In genomic region chr11:19389787-19390303, GRCh38 we compare ENCODE assay signal across 1 cellular context.
TF ChIP-seq lines count a peak whose summit lies in the region.

No MANE protein-coding gene starts in this region.

TF ChIP-seq in HepG2, 621 proteins besides CTCF, POLR2A, EP300 and RAD21 (continued from another document):
- TF ChIP-seq SOX13 (IDR thresholded peaks at IDR 0.05) (no peak), SOX13 (CRISPR knock-in tag; conservative IDR thresholded peaks at IDR 0.05 in 1 of 2, IDR thresholded peaks at IDR 0.05 in 1 of 2) (peak in 1 of 2 experiments; percentile 11; a peak in 1 of 4 replicates), IRF2 (CRISPR knock-in tag; IDR thresholded peaks at IDR 0.05) (no peak), NR2F6 (IDR thresholded peaks at IDR 0.05) (0 out of 2 replicates have a peak, but pooled peaks have one; percentile 8), NR2F6 (CRISPR knock-in tag; IDR thresholded peaks at IDR 0.05) (no peak), HNF4A (CRISPR knock-in tag; IDR thresholded peaks at IDR 0.05) (peak; percentile 55), LCORL (IDR thresholded peaks at IDR 0.05) (no peak), LCORL (CRISPR knock-in tag; IDR thresholded peaks at IDR 0.05) (0 out of 2 replicates have a peak, but pooled peaks have one; percentile 36), RFX3 (CRISPR knock-in tag; IDR thresholded peaks at IDR 0.05) (no peak), SP5 (CRISPR knock-in tag; IDR thresholded peaks at IDR 0.05; ENCODE audit: borderline replicate concordance, low read depth) (no peak), SOX5 (CRISPR knock-in tag; IDR thresholded peaks at IDR 0.05; ENCODE audit: borderline replicate concordance) (peak; percentile 12; the same call in 1 of the 2 replicates), TEAD3 (CRISPR knock-in tag; optimal IDR thresholded peaks at IDR 0.05; ENCODE audit: borderline replicate concordance) (peak; percentile 18), SOX6 (IDR thresholded peaks at IDR 0.05) (no peak), SOX6 (CRISPR knock-in tag; IDR thresholded peaks at IDR 0.05) (peak; percentile 39; the same call in 1 of the 2 replicates), SRY (CRISPR knock-in tag; IDR thresholded peaks at IDR 0.05) (no peak)
- TF ChIP-seq, protein P1, sequence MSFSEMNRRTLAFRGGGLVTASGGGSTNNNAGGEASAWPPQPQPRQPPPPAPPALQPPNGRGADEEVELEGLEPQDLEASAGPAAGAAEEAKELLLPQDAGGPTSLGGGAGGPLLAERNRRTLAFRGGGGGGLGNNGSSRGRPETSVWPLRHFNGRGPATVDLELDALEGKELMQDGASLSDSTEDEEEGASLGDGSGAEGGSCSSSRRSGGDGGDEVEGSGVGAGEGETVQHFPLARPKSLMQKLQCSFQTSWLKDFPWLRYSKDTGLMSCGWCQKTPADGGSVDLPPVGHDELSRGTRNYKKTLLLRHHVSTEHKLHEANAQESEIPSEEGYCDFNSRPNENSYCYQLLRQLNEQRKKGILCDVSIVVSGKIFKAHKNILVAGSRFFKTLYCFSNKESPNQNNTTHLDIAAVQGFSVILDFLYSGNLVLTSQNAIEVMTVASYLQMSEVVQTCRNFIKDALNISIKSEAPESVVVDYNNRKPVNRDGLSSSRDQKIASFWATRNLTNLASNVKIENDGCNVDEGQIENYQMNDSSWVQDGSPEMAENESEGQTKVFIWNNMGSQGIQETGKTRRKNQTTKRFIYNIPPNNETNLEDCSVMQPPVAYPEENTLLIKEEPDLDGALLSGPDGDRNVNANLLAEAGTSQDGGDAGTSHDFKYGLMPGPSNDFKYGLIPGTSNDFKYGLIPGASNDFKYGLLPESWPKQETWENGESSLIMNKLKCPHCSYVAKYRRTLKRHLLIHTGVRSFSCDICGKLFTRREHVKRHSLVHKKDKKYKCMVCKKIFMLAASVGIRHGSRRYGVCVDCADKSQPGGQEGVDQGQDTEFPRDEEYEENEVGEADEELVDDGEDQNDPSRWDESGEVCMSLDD (CRISPR knock-in tag; IDR thresholded peaks at IDR 0.05; ENCODE audit: borderline replicate concordance): no peak
